Comparison of ENCODE assay signal across 1 cellular context in the genomic region with DNA sequence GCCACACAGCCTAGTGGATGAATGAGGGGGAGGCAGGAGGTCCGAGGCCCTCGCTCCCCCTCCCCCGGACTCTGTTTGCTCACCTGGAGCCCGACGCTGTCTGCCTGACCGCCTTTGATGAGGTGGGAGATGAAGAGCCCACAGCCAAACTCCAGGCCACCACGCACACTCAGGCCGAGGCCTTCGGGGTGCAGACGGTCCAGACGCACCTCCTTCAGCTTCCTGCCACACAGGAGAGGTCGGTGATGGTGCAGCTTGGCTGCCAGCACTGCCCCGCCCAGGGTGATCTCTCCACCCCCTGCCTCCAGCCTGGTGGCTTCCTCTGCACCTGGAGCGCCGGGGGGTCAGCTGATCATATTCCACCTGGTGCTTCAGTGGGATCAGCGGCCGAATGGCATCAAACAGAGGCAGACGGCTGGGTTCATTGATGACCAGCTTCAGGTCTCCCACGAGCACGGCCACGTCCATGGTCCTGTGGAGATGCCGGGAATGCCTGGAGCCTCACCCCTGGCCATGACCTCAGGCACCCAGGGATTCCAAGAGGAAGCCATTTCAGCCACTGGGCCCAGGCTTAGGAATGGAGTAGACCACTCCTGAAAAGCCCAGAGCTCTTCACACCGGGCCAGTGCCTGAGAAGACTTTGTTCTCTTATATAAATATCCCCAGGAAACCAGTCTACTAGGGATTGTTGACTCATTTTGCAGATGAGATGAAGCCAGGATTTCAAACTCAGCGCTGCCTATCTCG.
TF ChIP-seq lines count a peak whose summit lies in the region.

No MANE protein-coding gene starts in this region.

TF ChIP-seq in HepG2, 621 proteins besides CTCF, POLR2A, EP300 and RAD21:
- TF ChIP-seq ZNF552 (CRISPR knock-in tag; IDR thresholded peaks at IDR 0.05; ENCODE audit: borderline replicate concordance): no peak
- 0 out of 2 replicates have a peak, but pooled peaks have one; percentile 1 for TF ChIP-seq ZNF547 (CRISPR knock-in tag; IDR thresholded peaks at IDR 0.05)
- no peak for TF ChIP-seq RAD51 (IDR thresholded peaks at IDR 0.05; ENCODE audit: borderline replicate concordance)
- peak; percentile 18 for TF ChIP-seq TEAD3 (CRISPR knock-in tag; optimal IDR thresholded peaks at IDR 0.05; ENCODE audit: borderline replicate concordance)
- TF ChIP-seq, protein P1, sequence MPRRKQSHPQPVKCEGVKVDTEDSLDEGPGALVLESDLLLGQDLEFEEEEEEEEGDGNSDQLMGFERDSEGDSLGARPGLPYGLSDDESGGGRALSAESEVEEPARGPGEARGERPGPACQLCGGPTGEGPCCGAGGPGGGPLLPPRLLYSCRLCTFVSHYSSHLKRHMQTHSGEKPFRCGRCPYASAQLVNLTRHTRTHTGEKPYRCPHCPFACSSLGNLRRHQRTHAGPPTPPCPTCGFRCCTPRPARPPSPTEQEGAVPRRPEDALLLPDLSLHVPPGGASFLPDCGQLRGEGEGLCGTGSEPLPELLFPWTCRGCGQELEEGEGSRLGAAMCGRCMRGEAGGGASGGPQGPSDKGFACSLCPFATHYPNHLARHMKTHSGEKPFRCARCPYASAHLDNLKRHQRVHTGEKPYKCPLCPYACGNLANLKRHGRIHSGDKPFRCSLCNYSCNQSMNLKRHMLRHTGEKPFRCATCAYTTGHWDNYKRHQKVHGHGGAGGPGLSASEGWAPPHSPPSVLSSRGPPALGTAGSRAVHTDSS (CRISPR knock-in tag; conservative IDR thresholded peaks at IDR 0.05): no peak
- no peak for TF ChIP-seq ESRRA (CRISPR knock-in tag; IDR thresholded peaks at IDR 0.05; ENCODE audit: low read depth)
- TF ChIP-seq, protein P2, sequence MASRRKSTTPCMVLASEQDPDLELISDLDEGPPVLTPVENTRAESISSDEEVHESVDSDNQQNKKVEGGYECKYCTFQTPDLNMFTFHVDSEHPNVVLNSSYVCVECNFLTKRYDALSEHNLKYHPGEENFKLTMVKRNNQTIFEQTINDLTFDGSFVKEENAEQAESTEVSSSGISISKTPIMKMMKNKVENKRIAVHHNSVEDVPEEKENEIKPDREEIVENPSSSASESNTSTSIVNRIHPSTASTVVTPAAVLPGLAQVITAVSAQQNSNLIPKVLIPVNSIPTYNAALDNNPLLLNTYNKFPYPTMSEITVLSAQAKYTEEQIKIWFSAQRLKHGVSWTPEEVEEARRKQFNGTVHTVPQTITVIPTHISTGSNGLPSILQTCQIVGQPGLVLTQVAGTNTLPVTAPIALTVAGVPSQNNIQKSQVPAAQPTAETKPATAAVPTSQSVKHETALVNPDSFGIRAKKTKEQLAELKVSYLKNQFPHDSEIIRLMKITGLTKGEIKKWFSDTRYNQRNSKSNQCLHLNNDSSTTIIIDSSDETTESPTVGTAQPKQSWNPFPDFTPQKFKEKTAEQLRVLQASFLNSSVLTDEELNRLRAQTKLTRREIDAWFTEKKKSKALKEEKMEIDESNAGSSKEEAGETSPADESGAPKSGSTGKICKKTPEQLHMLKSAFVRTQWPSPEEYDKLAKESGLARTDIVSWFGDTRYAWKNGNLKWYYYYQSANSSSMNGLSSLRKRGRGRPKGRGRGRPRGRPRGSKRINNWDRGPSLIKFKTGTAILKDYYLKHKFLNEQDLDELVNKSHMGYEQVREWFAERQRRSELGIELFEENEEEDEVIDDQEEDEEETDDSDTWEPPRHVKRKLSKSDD (CRISPR knock-in tag; IDR thresholded peaks at IDR 0.05; ENCODE audit: low read depth): no peak
- TF ChIP-seq ZNF350 (CRISPR knock-in tag; IDR thresholded peaks at IDR 0.05; ENCODE audit: borderline replicate concordance, low read depth): no peak
- TF ChIP-seq, protein P3, sequence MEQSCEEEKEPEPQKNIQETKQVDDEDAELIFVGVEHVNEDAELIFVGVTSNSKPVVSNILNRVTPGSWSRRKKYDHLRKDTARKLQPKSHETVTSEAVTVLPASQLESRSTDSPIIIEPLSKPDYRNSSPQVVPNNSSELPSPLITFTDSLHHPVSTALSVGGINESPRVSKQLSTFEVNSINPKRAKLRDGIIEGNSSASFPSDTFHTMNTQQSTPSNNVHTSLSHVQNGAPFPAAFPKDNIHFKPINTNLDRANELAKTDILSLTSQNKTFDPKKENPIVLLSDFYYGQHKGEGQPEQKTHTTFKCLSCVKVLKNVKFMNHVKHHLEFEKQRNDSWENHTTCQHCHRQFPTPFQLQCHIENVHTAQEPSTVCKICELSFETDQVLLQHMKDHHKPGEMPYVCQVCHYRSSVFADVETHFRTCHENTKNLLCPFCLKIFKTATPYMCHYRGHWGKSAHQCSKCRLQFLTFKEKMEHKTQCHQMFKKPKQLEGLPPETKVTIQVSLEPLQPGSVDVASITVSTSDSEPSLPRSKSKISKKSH (CRISPR knock-in tag; IDR thresholded peaks at IDR 0.05; ENCODE audit: borderline replicate concordance): no peak
- no peak for TF ChIP-seq FOXK1 (CRISPR knock-in tag; IDR thresholded peaks at IDR 0.05; ENCODE audit: borderline replicate concordance, low read depth)
- TF ChIP-seq MIXL1 (CRISPR knock-in tag; IDR thresholded peaks at IDR 0.05): no peak
- TF ChIP-seq, protein P4, sequence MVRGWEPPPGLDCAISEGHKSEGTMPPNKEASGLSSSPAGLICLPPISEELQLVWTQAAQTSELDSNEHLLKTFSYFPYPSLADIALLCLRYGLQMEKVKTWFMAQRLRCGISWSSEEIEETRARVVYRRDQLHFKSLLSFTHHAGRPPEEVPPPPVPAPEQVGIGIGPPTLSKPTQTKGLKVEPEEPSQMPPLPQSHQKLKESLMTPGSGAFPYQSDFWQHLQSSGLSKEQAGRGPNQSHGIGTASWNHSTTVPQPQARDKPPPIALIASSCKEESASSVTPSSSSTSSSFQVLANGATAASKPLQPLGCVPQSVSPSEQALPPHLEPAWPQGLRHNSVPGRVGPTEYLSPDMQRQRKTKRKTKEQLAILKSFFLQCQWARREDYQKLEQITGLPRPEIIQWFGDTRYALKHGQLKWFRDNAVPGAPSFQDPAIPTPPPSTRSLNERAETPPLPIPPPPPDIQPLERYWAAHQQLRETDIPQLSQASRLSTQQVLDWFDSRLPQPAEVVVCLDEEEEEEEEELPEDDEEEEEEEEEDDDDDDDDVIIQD (CRISPR knock-in tag; IDR thresholded peaks at IDR 0.05; ENCODE audit: low read depth): no peak
- no peak for TF ChIP-seq MAF1 (CRISPR knock-in tag; IDR thresholded peaks at IDR 0.05; ENCODE audit: borderline replicate concordance)
- TF ChIP-seq TSC22D2 (CRISPR knock-in tag; IDR thresholded peaks at IDR 0.05; ENCODE audit: borderline replicate concordance): no peak
- TF ChIP-seq, protein P5, sequence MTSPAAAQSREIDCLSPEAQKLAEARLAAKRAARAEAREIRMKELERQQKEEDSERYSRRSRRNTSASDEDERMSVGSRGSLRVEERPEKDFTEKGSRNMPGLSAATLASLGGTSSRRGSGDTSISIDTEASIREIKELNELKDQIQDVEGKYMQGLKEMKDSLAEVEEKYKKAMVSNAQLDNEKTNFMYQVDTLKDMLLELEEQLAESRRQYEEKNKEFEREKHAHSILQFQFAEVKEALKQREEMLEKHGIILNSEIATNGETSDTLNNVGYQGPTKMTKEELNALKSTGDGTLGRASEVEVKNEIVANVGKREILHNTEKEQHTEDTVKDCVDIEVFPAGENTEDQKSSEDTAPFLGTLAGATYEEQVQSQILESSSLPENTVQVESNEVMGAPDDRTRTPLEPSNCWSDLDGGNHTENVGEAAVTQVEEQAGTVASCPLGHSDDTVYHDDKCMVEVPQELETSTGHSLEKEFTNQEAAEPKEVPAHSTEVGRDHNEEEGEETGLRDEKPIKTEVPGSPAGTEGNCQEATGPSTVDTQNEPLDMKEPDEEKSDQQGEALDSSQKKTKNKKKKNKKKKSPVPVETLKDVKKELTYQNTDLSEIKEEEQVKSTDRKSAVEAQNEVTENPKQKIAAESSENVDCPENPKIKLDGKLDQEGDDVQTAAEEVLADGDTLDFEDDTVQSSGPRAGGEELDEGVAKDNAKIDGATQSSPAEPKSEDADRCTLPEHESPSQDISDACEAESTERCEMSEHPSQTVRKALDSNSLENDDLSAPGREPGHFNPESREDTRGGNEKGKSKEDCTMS (CRISPR knock-in tag; conservative IDR thresholded peaks at IDR 0.05): no peak
- TF ChIP-seq SNAI1 (CRISPR knock-in tag; IDR thresholded peaks at IDR 0.05; ENCODE audit: borderline replicate concordance): no peak
- TF ChIP-seq ZNF557 (CRISPR knock-in tag; IDR thresholded peaks at IDR 0.05): no peak
- TF ChIP-seq ZNF562 (CRISPR knock-in tag; IDR thresholded peaks at IDR 0.05; ENCODE audit: borderline replicate concordance): no peak
- TF ChIP-seq, protein P6, sequence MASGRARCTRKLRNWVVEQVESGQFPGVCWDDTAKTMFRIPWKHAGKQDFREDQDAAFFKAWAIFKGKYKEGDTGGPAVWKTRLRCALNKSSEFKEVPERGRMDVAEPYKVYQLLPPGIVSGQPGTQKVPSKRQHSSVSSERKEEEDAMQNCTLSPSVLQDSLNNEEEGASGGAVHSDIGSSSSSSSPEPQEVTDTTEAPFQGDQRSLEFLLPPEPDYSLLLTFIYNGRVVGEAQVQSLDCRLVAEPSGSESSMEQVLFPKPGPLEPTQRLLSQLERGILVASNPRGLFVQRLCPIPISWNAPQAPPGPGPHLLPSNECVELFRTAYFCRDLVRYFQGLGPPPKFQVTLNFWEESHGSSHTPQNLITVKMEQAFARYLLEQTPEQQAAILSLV (CRISPR knock-in tag; IDR thresholded peaks at IDR 0.05; ENCODE audit: borderline replicate concordance): 0 out of 2 replicates have a peak, but pooled peaks have one; percentile 24
- TF ChIP-seq ZFX (CRISPR knock-in tag; IDR thresholded peaks at IDR 0.05; ENCODE audit: low read depth): no peak
- TF ChIP-seq ZBTB8A (CRISPR knock-in tag; IDR thresholded peaks at IDR 0.05; ENCODE audit: borderline replicate concordance, low read depth): no peak
- TF ChIP-seq ZZZ3 (CRISPR knock-in tag; IDR thresholded peaks at IDR 0.05; ENCODE audit: borderline replicate concordance): no peak
- TF ChIP-seq ZNF292 (CRISPR knock-in tag; IDR thresholded peaks at IDR 0.05; ENCODE audit: borderline replicate concordance, low read depth): 0 out of 2 replicates have a peak, but pooled peaks have one; percentile 21
- no peak for TF ChIP-seq RARA (CRISPR knock-in tag; IDR thresholded peaks at IDR 0.05)
- TF ChIP-seq, protein P7, sequence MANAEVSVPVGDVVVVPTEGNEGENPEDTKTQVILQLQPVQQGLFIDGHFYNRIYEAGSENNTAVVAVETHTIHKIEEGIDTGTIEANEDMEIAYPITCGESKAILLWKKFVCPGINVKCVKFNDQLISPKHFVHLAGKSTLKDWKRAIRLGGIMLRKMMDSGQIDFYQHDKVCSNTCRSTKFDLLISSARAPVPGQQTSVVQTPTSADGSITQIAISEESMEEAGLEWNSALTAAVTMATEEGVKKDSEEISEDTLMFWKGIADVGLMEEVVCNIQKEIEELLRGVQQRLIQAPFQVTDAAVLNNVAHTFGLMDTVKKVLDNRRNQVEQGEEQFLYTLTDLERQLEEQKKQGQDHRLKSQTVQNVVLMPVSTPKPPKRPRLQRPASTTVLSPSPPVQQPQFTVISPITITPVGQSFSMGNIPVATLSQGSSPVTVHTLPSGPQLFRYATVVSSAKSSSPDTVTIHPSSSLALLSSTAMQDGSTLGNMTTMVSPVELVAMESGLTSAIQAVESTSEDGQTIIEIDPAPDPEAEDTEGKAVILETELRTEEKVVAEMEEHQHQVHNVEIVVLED (CRISPR knock-in tag; IDR thresholded peaks at IDR 0.05; ENCODE audit: borderline replicate concordance): no peak
- TF ChIP-seq ZNF883 (CRISPR knock-in tag; IDR thresholded peaks at IDR 0.05; ENCODE audit: not compliant biosample characterization): no peak
- 0 out of 2 replicates have a peak, but pooled peaks have one; percentile 22 for TF ChIP-seq SAFB2 (CRISPR knock-in tag; IDR thresholded peaks at IDR 0.05; ENCODE audit: borderline replicate concordance, low read depth)
- no peak for TF ChIP-seq ZNF577 (CRISPR knock-in tag; IDR thresholded peaks at IDR 0.05; ENCODE audit: borderline replicate concordance, low read depth)
- TF ChIP-seq, protein P8, sequence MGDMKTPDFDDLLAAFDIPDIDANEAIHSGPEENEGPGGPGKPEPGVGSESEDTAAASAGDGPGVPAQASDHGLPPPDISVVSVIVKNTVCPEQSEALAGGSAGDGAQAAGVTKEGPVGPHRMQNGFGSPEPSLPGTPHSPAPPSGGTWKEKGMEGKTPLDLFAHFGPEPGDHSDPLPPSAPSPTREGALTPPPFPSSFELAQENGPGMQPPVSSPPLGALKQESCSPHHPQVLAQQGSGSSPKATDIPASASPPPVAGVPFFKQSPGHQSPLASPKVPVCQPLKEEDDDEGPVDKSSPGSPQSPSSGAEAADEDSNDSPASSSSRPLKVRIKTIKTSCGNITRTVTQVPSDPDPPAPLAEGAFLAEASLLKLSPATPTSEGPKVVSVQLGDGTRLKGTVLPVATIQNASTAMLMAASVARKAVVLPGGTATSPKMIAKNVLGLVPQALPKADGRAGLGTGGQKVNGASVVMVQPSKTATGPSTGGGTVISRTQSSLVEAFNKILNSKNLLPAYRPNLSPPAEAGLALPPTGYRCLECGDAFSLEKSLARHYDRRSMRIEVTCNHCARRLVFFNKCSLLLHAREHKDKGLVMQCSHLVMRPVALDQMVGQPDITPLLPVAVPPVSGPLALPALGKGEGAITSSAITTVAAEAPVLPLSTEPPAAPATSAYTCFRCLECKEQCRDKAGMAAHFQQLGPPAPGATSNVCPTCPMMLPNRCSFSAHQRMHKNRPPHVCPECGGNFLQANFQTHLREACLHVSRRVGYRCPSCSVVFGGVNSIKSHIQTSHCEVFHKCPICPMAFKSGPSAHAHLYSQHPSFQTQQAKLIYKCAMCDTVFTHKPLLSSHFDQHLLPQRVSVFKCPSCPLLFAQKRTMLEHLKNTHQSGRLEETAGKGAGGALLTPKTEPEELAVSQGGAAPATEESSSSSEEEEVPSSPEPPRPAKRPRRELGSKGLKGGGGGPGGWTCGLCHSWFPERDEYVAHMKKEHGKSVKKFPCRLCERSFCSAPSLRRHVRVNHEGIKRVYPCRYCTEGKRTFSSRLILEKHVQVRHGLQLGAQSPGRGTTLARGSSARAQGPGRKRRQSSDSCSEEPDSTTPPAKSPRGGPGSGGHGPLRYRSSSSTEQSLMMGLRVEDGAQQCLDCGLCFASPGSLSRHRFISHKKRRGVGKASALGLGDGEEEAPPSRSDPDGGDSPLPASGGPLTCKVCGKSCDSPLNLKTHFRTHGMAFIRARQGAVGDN (CRISPR knock-in tag; IDR thresholded peaks at IDR 0.05): peak; percentile 42; the same call in 1 of the 2 replicates
- TF ChIP-seq PPARG (CRISPR knock-in tag; conservative IDR thresholded peaks at IDR 0.05): no peak
